ENCODE assay signal across 30 cellular contexts in the genomic region with DNA sequence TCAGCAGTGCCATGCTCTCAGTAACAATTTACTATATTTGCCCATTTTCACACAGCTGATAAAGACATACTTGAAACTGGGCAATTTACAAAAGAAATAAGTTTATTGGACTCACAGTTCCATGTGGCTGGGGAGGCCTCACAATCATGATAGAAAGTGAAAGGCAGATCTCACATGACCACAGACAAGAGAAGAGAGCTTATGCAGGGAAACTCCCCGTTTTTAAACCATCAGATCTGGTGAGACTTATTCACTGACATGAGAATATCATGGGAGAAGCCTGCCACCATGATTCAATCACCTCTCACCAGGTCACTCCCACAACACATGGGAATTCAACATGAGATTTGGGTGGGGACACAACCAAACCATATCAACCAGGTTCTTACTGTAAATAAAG.
"Had no signal": no experiment of that assay in that cellular context is flagged by ENCODE, and none has a peak within 500 bp of the region (broad histone marks: within the 10 kb centered on the region; RNA-seq: fewer than 3 reads in every experiment).

No MANE protein-coding gene starts in this region.

- ATAC-seq: Panc1, Right ventricle myocardium inferior, SK-N-SH treated with all-trans-retinoic acid at 6 μM for 48 hours, T-cell had no signal

- DNase-seq: MM.1S, MV-4-11, NCI-H1092, NCI-H1105, NCI-H1417, NCI-H1436, NCI-H146, NCI-H1694, NCI-H187, NCI-H1930, NCI-H2029 treated with DMSO at 0.1 percent for 48 hours, NCI-H2081 treated with DMSO at 0.1 percent for 48 hours, NCI-H2107, NCI-H2171, NCI-H226, NCI-H446 treated with DMSO at 0.1 percent for 48 hours, NCI-H510A, NCI-H524, NCI-H526, NCI-H69, NCI-H748 treated with DMSO at 0.1 percent for 48 hours, NCI-H82, PC-9, SHP77, SIG-M5, SJCRH30, T-cell had no signal
